In genomic region chr9:116566677-116567488, GRCh38 we compare ENCODE assay signal across 18 cellular contexts.
DNase-seq lines count a peak whose midpoint lies in the region; ATAC-seq and TF ChIP-seq lines count a peak whose summit lies in the region.
"Had no signal": no experiment of that assay in that cellular context is flagged by ENCODE, and none has a peak within 500 bp of the region (broad histone marks: within the 10 kb centered on the region; RNA-seq: fewer than 3 reads in every experiment).

No MANE protein-coding gene starts in this region.

- peaks cover 13% of the 10 kb centered on the region for H3K4me1 Mint-ChIP-seq in Caco-2 (ENCODE audit: low read depth, unreplicated experiment)
- H3K4me1 Mint-ChIP-seq in stimulated activated naive CD8-positive, alpha-beta T cell treated with anti-CD3 and anti-CD28 coated beads, Interleukin-15, amount 100 ng/mL, for 72 hours, result no peaks in the 10 kb centered on the region
- H3K4me1 Mint-ChIP-seq: activated naive CD8-positive, alpha-beta T cell treated with anti-CD3 and anti-CD28 coated beads for 36 hours had no signal

- H3K4me3 Mint-ChIP-seq in Caco-2 (ENCODE audit: unreplicated experiment), result peak overlapping the region; percentile 12
- no peak overlapping the region for H3K4me3 Mint-ChIP-seq in stimulated activated naive CD8-positive, alpha-beta T cell treated with anti-CD3 and anti-CD28 coated beads, Interleukin-15, amount 100 ng/mL, for 72 hours
- H3K4me3 Mint-ChIP-seq: activated naive CD8-positive, alpha-beta T cell treated with anti-CD3 and anti-CD28 coated beads for 36 hours; dendritic cell treated with granulocyte-macrophage colony-stimulating factor and Interleukin-4, amounts not matched to agents 40 ng/mL and 50 ng/mL, for 4 days; naive thymus-derived CD4-positive, alpha-beta T cell; stimulated activated naive CD8-positive, alpha-beta T cell treated with anti-CD3 and anti-CD28 coated beads, Interleukin-15, Interleukin-2, amounts not matched to agents 100 ng/mL and 50 ng/mL, for 24 hours had no signal

- H3K36me3 ChIP-seq in Caco-2 (ENCODE audit: control insufficient read depth, insufficient read depth, low read length) (no peaks in the 10 kb centered on the region), liver (ENCODE audit: control insufficient read depth in 4 of 4, insufficient read depth in 3 of 4, low read depth in 1 of 4, low read length in 3 of 4) (no peaks in the 10 kb centered on the region)
- H3K36me3 ChIP-seq: BLaER1 treated with 17β-estradiol and CSF1 and Interleukin-3, amounts not matched to agents 10 nM and 100 nM had no signal

- H3K4me3 ChIP-seq in Caco-2 (ENCODE audit: low read depth, low read length) (no peak overlapping the region), epithelial cell of esophagus (ENCODE audit: low read length) (no peak overlapping the region), liver (ENCODE audit: low read depth in 1 of 3, low read length in 3 of 3) (peak overlapping the region in 1 of 3 donors; percentile 23)
- H3K4me3 ChIP-seq: BLaER1 treated with 17β-estradiol and CSF1 and Interleukin-3, amounts not matched to agents 10 nM and 100 nM had no signal

- DNase-seq in Caco-2 (peak; percentile 48 to 63), LoVo (ENCODE audit: low spot score) (peak; percentile 64), epithelial cell of esophagus (ENCODE audit: low read depth) (peak; percentile 37), NCI-H446 treated with DMSO at 0.1 percent for 48 hours (lab: John Stamatoyannopoulos, UW) (no peak), NCI-H526 (lab: John Stamatoyannopoulos, UW) (no peak), DMS79 (lab: John Stamatoyannopoulos, UW) (no peak)
- no peak for DNase-seq in stimulated activated naive CD8-positive, alpha-beta T cell treated with anti-CD3 and anti-CD28 coated beads, Interleukin-15, amount 100 ng/mL, for 72 hours
- DNase-seq: activated CD4-positive, CD25-positive, alpha-beta regulatory T cell treated with anti-CD3 and anti-CD28 coated beads, Interleukin-2, amount 50 U/mL, for 72 hours; activated naive CD8-positive, alpha-beta T cell treated with anti-CD3 and anti-CD28 coated beads for 36 hours; GDM1; KG1; naive thymus-derived CD4-positive, alpha-beta T cell; NCI-H1694; NCI-H82 had no signal

- no peaks in the 10 kb centered on the region for H3K9me3 ChIP-seq in Caco-2
- no peaks in the 10 kb centered on the region for H3K9me3 ChIP-seq in liver (ENCODE audit: control insufficient read depth in 4 of 4, low read length in 3 of 4)
- H3K9me3 ChIP-seq: BLaER1 treated with 17β-estradiol and CSF1 and Interleukin-3, amounts not matched to agents 10 nM and 100 nM had no signal

- peak overlapping the region; percentile 12 to 65 for H3K27ac ChIP-seq in liver (ENCODE audit: low read depth in 1 of 2, low read length in 2 of 2)
- H3K27ac ChIP-seq: BLaER1 treated with 17β-estradiol and CSF1 and Interleukin-3, amounts not matched to agents 10 nM and 100 nM had no signal

- peaks cover 17% of the 10 kb centered on the region for H3K9me3 Mint-ChIP-seq in Caco-2 (ENCODE audit: unreplicated experiment)
- peaks cover 7 to 13% of the 10 kb centered on the region in 2 donors for H3K9me3 Mint-ChIP-seq in stimulated activated naive CD8-positive, alpha-beta T cell treated with anti-CD3 and anti-CD28 coated beads, Interleukin-15, amount 100 ng/mL, for 72 hours
- H3K9me3 Mint-ChIP-seq: activated naive CD8-positive, alpha-beta T cell treated with anti-CD3 and anti-CD28 coated beads for 36 hours; dendritic cell treated with granulocyte-macrophage colony-stimulating factor and Interleukin-4, amounts not matched to agents 40 ng/mL and 50 ng/mL, for 4 days; stimulated activated naive CD8-positive, alpha-beta T cell treated with anti-CD3 and anti-CD28 coated beads, Interleukin-15, Interleukin-2, amounts not matched to agents 100 ng/mL and 50 ng/mL, for 24 hours had no signal

- H3K27ac Mint-ChIP-seq in Caco-2 (ENCODE audit: unreplicated experiment), result peak overlapping the region; percentile 81
- no peak overlapping the region for H3K27ac Mint-ChIP-seq in stimulated activated naive CD8-positive, alpha-beta T cell treated with anti-CD3 and anti-CD28 coated beads, Interleukin-15, amount 100 ng/mL, for 72 hours
- H3K27ac Mint-ChIP-seq: activated naive CD8-positive, alpha-beta T cell treated with anti-CD3 and anti-CD28 coated beads for 36 hours; dendritic cell treated with granulocyte-macrophage colony-stimulating factor and Interleukin-4, amounts not matched to agents 40 ng/mL and 50 ng/mL, for 4 days; stimulated activated naive CD8-positive, alpha-beta T cell treated with anti-CD3 and anti-CD28 coated beads, Interleukin-15, Interleukin-2, amounts not matched to agents 100 ng/mL and 50 ng/mL, for 24 hours had no signal

- WGBS in liver, result 37% methylated on average over 5 of the region's 5 CpGs

- H3K9ac ChIP-seq in liver (ENCODE audit: low read depth in 1 of 2, low read length in 2 of 2), result no peak overlapping the region
- H3K9ac ChIP-seq: BLaER1 treated with 17β-estradiol and CSF1 and Interleukin-3, amounts not matched to agents 10 nM and 100 nM had no signal

- CTCF ChIA-PET in Caco-2 (lab: Charles Lee), result no interaction called here

- H3K4me1 ChIP-seq in Caco-2, result peaks cover 32% of the 10 kb centered on the region
- peaks cover 3 to 41% (median 18%) of the 10 kb centered on the region in 4 donors for H3K4me1 ChIP-seq in liver (ENCODE audit: control insufficient read depth in 4 of 4, insufficient read depth in 4 of 4, low read length in 3 of 4)

- no peaks in the 10 kb centered on the region for H3K27me3 Mint-ChIP-seq in Caco-2 (ENCODE audit: insufficient read depth, unreplicated experiment)
- no peaks in the 10 kb centered on the region for H3K27me3 Mint-ChIP-seq in stimulated activated naive CD8-positive, alpha-beta T cell treated with anti-CD3 and anti-CD28 coated beads, Interleukin-15, amount 100 ng/mL, for 72 hours
- H3K27me3 Mint-ChIP-seq: activated naive CD8-positive, alpha-beta T cell treated with anti-CD3 and anti-CD28 coated beads for 36 hours; dendritic cell treated with granulocyte-macrophage colony-stimulating factor and Interleukin-4, amounts not matched to agents 40 ng/mL and 50 ng/mL, for 4 days; naive thymus-derived CD4-positive, alpha-beta T cell; stimulated activated naive CD8-positive, alpha-beta T cell treated with anti-CD3 and anti-CD28 coated beads, Interleukin-15, Interleukin-2, amounts not matched to agents 100 ng/mL and 50 ng/mL, for 24 hours had no signal

- no peak for ATAC-seq in stimulated activated naive CD8-positive, alpha-beta T cell treated with anti-CD3 and anti-CD28 coated beads, Interleukin-15, amount 100 ng/mL, for 72 hours
- ATAC-seq: naive thymus-derived CD4-positive, alpha-beta T cell had no signal

- POLR2A ChIA-PET in Caco-2 (lab: Charles Lee), result interaction anchor here (0.6 kb wide), 1 partner anchor 10 kb away, joined by 3 read pairs; no protein-coding TSS in a partner anchor

- no peak for TF ChIP-seq CTCF in Caco-2 (IDR thresholded peaks at IDR 0.05; ENCODE audit: insufficient read depth in 1 of 2, low read depth in 1 of 2, low read length in 1 of 2, severe bottlenecking in 1 of 2, unreplicated experiment in 1 of 2)
- no peak for TF ChIP-seq CTCF in epithelial cell of esophagus (IDR thresholded peaks at IDR 0.05; ENCODE audit: insufficient read depth, low read depth, low read length, missing control alignments)
- TF ChIP-seq CTCF in liver (IDR thresholded peaks at IDR 0.05; ENCODE audit: low read depth, low read length, missing input control), result no peak

- no TSS peak for BruUV-seq in Caco-2 (replicated peaks; lab: Mats Ljungman, UMichigan)

- H3K27me3 ChIP-seq in Caco-2 (replicated peaks; ENCODE audit: control insufficient read depth, insufficient read depth, low read length) (no peaks in the 10 kb centered on the region), liver (ENCODE audit: control insufficient read depth in 4 of 4, insufficient read depth in 4 of 4, low read length in 3 of 4) (no peaks in the 10 kb centered on the region)
- H3K27me3 ChIP-seq: BLaER1 treated with 17β-estradiol and CSF1 and Interleukin-3, amounts not matched to agents 10 nM and 100 nM had no signal

- intact Hi-C loops in Caco-2 (cut with micrococcal nuclease; ENCODE audit: unreplicated experiment), result loop anchor here (1.0 kb wide), 1 partner anchor 20 kb away; no protein-coding TSS in a partner anchor

- TF ChIP-seq RAD21 in liver (IDR thresholded peaks at IDR 0.05), result peak; percentile 51 to 53

- H3K36me3 Mint-ChIP-seq in Caco-2 (ENCODE audit: insufficient read depth, unreplicated experiment), result peaks cover 12% of the 10 kb centered on the region

TF ChIP-seq in liver, 16 proteins besides CTCF, POLR2A, EP300 and RAD21 (continues in another document):
- TF ChIP-seq HNF4G (IDR thresholded peaks at IDR 0.05) (no peak), FOXA1 (IDR thresholded peaks at IDR 0.05) (peak; percentile 76), SP1 (IDR thresholded peaks at IDR 0.05) (peak; percentile 64), REST (IDR thresholded peaks at IDR 0.05) (peak; percentile 88), YY1 (IDR thresholded peaks at IDR 0.05) (peak; percentile 59), FOXA2 (IDR thresholded peaks at IDR 0.05) (peak; percentile 91), RXRA (IDR thresholded peaks at IDR 0.05) (peak; percentile 69 to 92), TAF1 (conservative IDR thresholded peaks at IDR 0.05) (peak; percentile 89)

Comparison
In these comparisons a context has a peak if more than half of its experiments do, and no peak if none do; other contexts are left out.
1. DNase-seq: peak in Caco-2 (2 of 2), LoVo (single experiment) and epithelial cell of esophagus (single experiment); none in stimulated activated naive CD8-positive, alpha-beta T cell treated with anti-CD3 and anti-CD28 coated beads, Interleukin-15, amount 100 ng/mL, for 72 hours (0 of 2), NCI-H446 treated with DMSO at 0.1 percent for 48 hours (single experiment), NCI-H526 (0 of 2) and DMS79 (single experiment).